35 cellular contexts compared by ENCODE assay signal in the genomic region with DNA sequence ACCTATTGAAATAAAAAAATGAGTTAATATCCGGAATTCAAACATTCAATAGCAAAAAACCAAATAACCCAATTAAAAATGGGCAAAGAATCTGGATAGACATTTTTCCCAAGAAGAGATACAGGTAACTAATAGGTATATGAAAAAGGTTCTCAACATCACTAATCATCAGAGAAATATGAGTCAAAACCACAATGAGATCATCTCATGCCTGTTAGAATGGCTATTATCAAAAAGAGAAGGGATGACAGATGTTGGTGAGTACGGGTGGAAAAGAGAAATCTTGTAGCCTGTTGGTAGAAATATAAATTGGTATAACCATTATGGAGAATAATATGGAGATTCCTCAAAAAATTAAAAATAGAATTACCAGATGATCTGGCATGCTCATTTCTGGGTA. TPM values are rescaled to one million over a fixed set of nuclear protein-coding genes. Genes with fewer than 3 reads are reported as not detected.
"Had no signal": no experiment of that assay in that cellular context is flagged by ENCODE, and none has a peak within 500 bp of the region (broad histone marks: within the 10 kb centered on the region; RNA-seq: fewer than 3 reads in every experiment).

No MANE protein-coding gene starts in this region.

- H3K4me3 Mint-ChIP-seq: activated B cell treated with CpG ODN at 0.5 μM for 24 hours; activated naive CD8-positive, alpha-beta T cell; activated T-cell treated with anti-CD3 and anti-CD28 coated beads, Interleukin-2, amount 50 U/mL, for 4 hours; central memory CD8-positive, alpha-beta T cell; effector memory CD8-positive, alpha-beta T cell; mesothelial cell of epicardium; naive thymus-derived CD8-positive, alpha-beta T cell; neural progenitor cell; T-helper 1 cell treated with Interleukin-12 subunit alpha and Interleukin-12 subunit beta and Interleukin-4 antibody, amounts not matched to agents 30 μg/mL and 1 μg/mL, for 36 hours; type B pancreatic cell had no signal

- H3K4me1 ChIP-seq: adrenal gland, colonic mucosa, esophagus muscularis mucosa, gastroesophageal sphincter, heart left ventricle, left lung, neural progenitor cell, spleen had no signal

- H3K27ac ChIP-seq: adrenal gland, colonic mucosa, dorsolateral prefrontal cortex, esophagus muscularis mucosa, gastroesophageal sphincter, heart left ventricle, left lung, neural progenitor cell, spleen, thoracic aorta had no signal

- ATAC-seq: activated T-cell treated with anti-CD3 and anti-CD28 coated beads, Interleukin-2, amount 50 U/mL, for 4 hours; effector memory CD8-positive, alpha-beta T cell; gastroesophageal sphincter; heart left ventricle; left lung; naive thymus-derived CD8-positive, alpha-beta T cell had no signal

- H3K36me3 ChIP-seq: adrenal gland, colonic mucosa, esophagus muscularis mucosa, gastroesophageal sphincter, heart left ventricle, left lung, neural progenitor cell, spleen, thoracic aorta had no signal

- H2AFZ ChIP-seq: neural progenitor cell had no signal

- H3K9me3 Mint-ChIP-seq: activated B cell treated with CpG ODN at 0.5 μM for 24 hours; activated T-cell treated with anti-CD3 and anti-CD28 coated beads, Interleukin-2, amount 50 U/mL, for 4 hours; activated T-helper 2 cell treated with anti-CD3 and anti-CD28 coated beads, Interferon-gamma antibody, Interleukin-2, Interleukin-4, amounts not matched to agents 10 μg/mL and 5 μg/mL and 100 μg/mL, durations not matched to agents 14 hours and 24 hours and 36 hours; neural progenitor cell; T-helper 1 cell treated with Interleukin-12 subunit alpha and Interleukin-12 subunit beta and Interleukin-4 antibody, amounts not matched to agents 30 μg/mL and 1 μg/mL, for 36 hours; type B pancreatic cell had no signal

- DNase-seq: activated B cell treated with CpG ODN at 0.5 μM for 24 hours; activated CD4-positive, alpha-beta T cell treated with anti-CD3 and anti-CD28 coated beads for 4 hours; activated CD4-positive, alpha-beta T cell treated with anti-CD3 and anti-CD28 coated beads, Interleukin-2, amount 50 U/mL, for 48 hours; activated CD8-positive, alpha-beta memory T cell treated with anti-CD3 and anti-CD28 coated beads, Interleukin-2, amount 50 U/mL, for 48 hours; activated naive CD4-positive, alpha-beta T cell; activated T-cell treated with anti-CD3 and anti-CD28 coated beads, Interleukin-2, amount 50 U/mL, for 4 hours; adrenal gland; colonic mucosa; dorsolateral prefrontal cortex; effector memory CD8-positive, alpha-beta T cell; heart left ventricle; islet precursor cell; left lung; naive thymus-derived CD8-positive, alpha-beta T cell; retina; spleen; stimulated activated CD4-positive, alpha-beta T cell treated with anti-CD3 and anti-CD28 coated beads, Interleukin-4, amount 100 ng/mL, for 1 hour; stimulated activated naive CD4-positive, alpha-beta T cell treated with Interleukin-2 at 50 U/mL for 16 hours; T1000 had no signal

- H3K9me3 ChIP-seq: adrenal gland, colonic mucosa, esophagus muscularis mucosa, gastroesophageal sphincter, heart left ventricle, left lung, thoracic aorta had no signal

- H3K27me3 ChIP-seq: colonic mucosa, left lung, neural progenitor cell had no signal

- H3K4me2 ChIP-seq: neural progenitor cell had no signal

- H3K27me3 Mint-ChIP-seq: activated B cell treated with CpG ODN at 0.5 μM for 24 hours, progenitor cell of endocrine pancreas had no signal

- H3K36me3 Mint-ChIP-seq: activated naive CD8-positive, alpha-beta T cell; mesothelial cell of epicardium; naive thymus-derived CD8-positive, alpha-beta T cell; neural progenitor cell; type B pancreatic cell had no signal

- H3K4me1 Mint-ChIP-seq: activated B cell treated with CpG ODN at 0.5 μM for 24 hours; central memory CD8-positive, alpha-beta T cell; naive thymus-derived CD8-positive, alpha-beta T cell; neural progenitor cell had no signal

- H3K27ac Mint-ChIP-seq: activated B cell treated with CpG ODN at 0.5 μM for 24 hours; activated naive CD8-positive, alpha-beta T cell; activated T-helper 2 cell treated with anti-CD3 and anti-CD28 coated beads, Interferon-gamma antibody, Interleukin-2, Interleukin-4, amounts not matched to agents 10 μg/mL and 5 μg/mL and 100 μg/mL, durations not matched to agents 14 hours and 24 hours and 36 hours; effector memory CD8-positive, alpha-beta T cell; mesothelial cell of epicardium; naive thymus-derived CD8-positive, alpha-beta T cell; neural progenitor cell; progenitor cell of endocrine pancreas; T-helper 1 cell treated with Interleukin-12 subunit alpha and Interleukin-12 subunit beta and Interleukin-4 antibody, amounts not matched to agents 30 μg/mL and 1 μg/mL, for 36 hours; type B pancreatic cell had no signal

- H3K9ac ChIP-seq: neural progenitor cell had no signal

- H3K4me3 ChIP-seq: adrenal gland, colonic mucosa, dorsolateral prefrontal cortex, esophagus muscularis mucosa, gastroesophageal sphincter, heart left ventricle, left lung, lung, neural progenitor cell, spleen, thoracic aorta had no signal

RNA-seq across cellular contexts. Expression of a gene that starts 26.9 kb away (rescaled TPM):
- total RNA-seq: activated B cell treated with CpG ODN at 0.5 μM for 24 hours; activated CD8-positive, alpha-beta memory T cell treated with anti-CD3 and anti-CD28 coated beads for 36 hours; activated T-cell treated with anti-CD3 and anti-CD28 coated beads, Interleukin-2, amount 50 U/mL, for 4 hours; activated T-helper 2 cell treated with anti-CD3 and anti-CD28 coated beads, Interferon-gamma antibody, Interleukin-2, Interleukin-4, amounts not matched to agents 10 μg/mL and 5 μg/mL and 100 μg/mL, durations not matched to agents 14 hours and 24 hours and 36 hours; adrenal gland; astrocyte; colonic mucosa; dorsolateral prefrontal cortex; endothelial cell of umbilical vein; esophagus muscularis mucosa; gastroesophageal sphincter; heart left ventricle; left lung; lung; mesothelial cell of epicardium; naive thymus-derived CD8-positive, alpha-beta T cell; omental fat pad; progenitor cell of endocrine pancreas; spleen; thoracic aorta had no signal
- polyA plus RNA-seq: adrenal gland; endothelial cell of umbilical vein; heart left ventricle; lung; naive thymus-derived CD8-positive, alpha-beta T cell; spleen had no signal

RNA-seq across cellular contexts. Expression of a gene that starts 52.4 kb away (rescaled TPM):
- total RNA-seq: activated B cell treated with CpG ODN at 0.5 μM for 24 hours; activated CD8-positive, alpha-beta memory T cell treated with anti-CD3 and anti-CD28 coated beads for 36 hours; activated T-cell treated with anti-CD3 and anti-CD28 coated beads, Interleukin-2, amount 50 U/mL, for 4 hours; activated T-helper 2 cell treated with anti-CD3 and anti-CD28 coated beads, Interferon-gamma antibody, Interleukin-2, Interleukin-4, amounts not matched to agents 10 μg/mL and 5 μg/mL and 100 μg/mL, durations not matched to agents 14 hours and 24 hours and 36 hours; adrenal gland; astrocyte; colonic mucosa; dorsolateral prefrontal cortex; endothelial cell of umbilical vein; esophagus muscularis mucosa; gastroesophageal sphincter; heart left ventricle; left lung; lung; mesothelial cell of epicardium; naive thymus-derived CD8-positive, alpha-beta T cell; omental fat pad; progenitor cell of endocrine pancreas; spleen; thoracic aorta had no signal
- polyA plus RNA-seq: adrenal gland; endothelial cell of umbilical vein; heart left ventricle; lung; naive thymus-derived CD8-positive, alpha-beta T cell; spleen had no signal
